8 cellular contexts compared by ENCODE assay signal in the genomic region with DNA sequence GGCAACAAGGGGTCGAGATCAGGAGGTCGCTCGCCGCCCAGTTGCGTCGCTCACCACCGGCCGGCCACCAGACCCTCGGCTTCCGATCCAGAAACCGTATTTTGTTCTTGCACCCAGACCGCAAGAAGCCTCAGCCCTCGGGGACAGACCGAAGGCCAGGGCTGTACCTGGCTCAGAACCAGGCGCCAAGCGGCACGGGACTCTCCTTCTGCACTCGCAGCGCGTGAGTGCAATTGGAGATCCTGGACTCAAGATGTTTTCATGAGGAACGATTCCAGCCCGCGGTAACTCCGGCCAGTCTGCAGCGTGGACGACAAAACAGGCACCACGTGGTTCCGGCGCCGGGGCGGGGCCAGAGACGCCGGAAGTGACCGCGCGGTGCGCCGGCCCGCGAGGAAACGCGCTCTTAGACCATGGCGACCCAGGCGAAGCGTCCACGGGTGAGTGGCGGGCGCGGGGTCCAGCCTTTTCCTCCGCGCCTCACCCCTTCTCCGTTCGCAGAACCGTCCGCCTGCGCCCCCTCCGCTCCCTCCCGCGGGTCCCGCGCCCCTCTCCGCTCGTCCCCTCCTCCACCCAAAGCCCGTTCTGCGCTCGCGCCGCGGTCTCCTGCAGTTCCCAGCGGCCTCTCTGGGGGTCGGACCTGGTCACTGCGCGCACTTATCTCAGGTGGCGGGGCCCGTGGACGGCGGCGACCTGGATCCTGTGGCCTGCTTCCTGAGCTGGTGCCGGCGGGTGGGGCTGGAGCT. TPM values are rescaled to one million over a fixed set of nuclear protein-coding genes. Genes with fewer than 3 reads are reported as not detected.
DNase-seq lines count a peak whose midpoint lies in the region; ATAC-seq and TF ChIP-seq lines count a peak whose summit lies in the region.

A gene with protein sequence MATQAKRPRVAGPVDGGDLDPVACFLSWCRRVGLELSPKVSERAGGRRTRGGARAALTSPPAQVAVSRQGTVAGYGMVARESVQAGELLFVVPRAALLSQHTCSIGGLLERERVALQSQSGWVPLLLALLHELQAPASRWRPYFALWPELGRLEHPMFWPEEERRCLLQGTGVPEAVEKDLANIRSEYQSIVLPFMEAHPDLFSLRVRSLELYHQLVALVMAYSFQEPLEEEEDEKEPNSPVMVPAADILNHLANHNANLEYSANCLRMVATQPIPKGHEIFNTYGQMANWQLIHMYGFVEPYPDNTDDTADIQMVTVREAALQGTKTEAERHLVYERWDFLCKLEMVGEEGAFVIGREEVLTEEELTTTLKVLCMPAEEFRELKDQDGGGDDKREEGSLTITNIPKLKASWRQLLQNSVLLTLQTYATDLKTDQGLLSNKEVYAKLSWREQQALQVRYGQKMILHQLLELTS (plus strand): TSS at position 393 of the 746 bp plus-strand sequence. CDS start 21 bp downstream, at position 414.

- TF ChIP-seq CTCF in BJ (IDR thresholded peaks at IDR 0.05; ENCODE audit: insufficient read depth, low read depth, low read length) (peak; percentile 28), endodermal cell (conservative IDR thresholded peaks at IDR 0.05) (peak; percentile 49)

- H3K27me3 Mint-ChIP-seq in activated CD8-positive, alpha-beta memory T cell treated with anti-CD3 and anti-CD28 coated beads, Interleukin-2, amount 10 ng/mL, durations not matched to agents 7 days and 5 days = no peaks in the 10 kb centered on the region
- H3K27me3 Mint-ChIP-seq in endodermal cell (ENCODE audit: insufficient read depth) = no peaks in the 10 kb centered on the region

- H3K9me3 Mint-ChIP-seq in activated CD8-positive, alpha-beta memory T cell treated with anti-CD3 and anti-CD28 coated beads, Interleukin-2, amount 10 ng/mL, durations not matched to agents 7 days and 5 days (ENCODE audit: low read depth) = no peaks in the 10 kb centered on the region
- H3K9me3 Mint-ChIP-seq in endodermal cell = no peaks in the 10 kb centered on the region

- H3K9me3 ChIP-seq in endodermal cell (ENCODE audit: control insufficient read depth, low read length) = no peaks in the 10 kb centered on the region

- H3K4me1 Mint-ChIP-seq in activated CD8-positive, alpha-beta memory T cell treated with anti-CD3 and anti-CD28 coated beads, Interleukin-2, amount 10 ng/mL, durations not matched to agents 7 days and 5 days = peaks cover 49% of the 10 kb centered on the region
- H3K4me1 Mint-ChIP-seq in endodermal cell = peaks cover 16% of the 10 kb centered on the region

- H3K4me3 Mint-ChIP-seq in activated CD8-positive, alpha-beta memory T cell treated with anti-CD3 and anti-CD28 coated beads, Interleukin-2, amount 10 ng/mL, durations not matched to agents 7 days and 5 days = peak within 1 kb of the TSS; percentile 86
- peak within 1 kb of the TSS; percentile 89 for H3K4me3 Mint-ChIP-seq in endodermal cell

- DNase-seq in BJ (ENCODE audit: low read depth) = peak; percentile 41
- DNase-seq in NCI-H82 treated with DMSO at 0.1 percent for 48 hours (lab: John Stamatoyannopoulos, UW; ENCODE audit: unreplicated experiment) = peak; percentile 66
- peak; percentile 83 for DNase-seq in activated CD8-positive, alpha-beta memory T cell treated with anti-CD3 and anti-CD28 coated beads, Interleukin-2, amount 10 ng/mL, durations not matched to agents 7 days and 5 days
- DNase-seq in endodermal cell = peak; percentile 95
- DNase-seq in mesenteric fat pad (ENCODE audit: low spot score) = peak; percentile 96
- DNase-seq in stimulated activated CD8-positive, alpha-beta memory T cell treated with anti-CD3 and anti-CD28 coated beads, Interleukin-15, amount 100 ng/mL, for 24 hours (ENCODE audit: low read depth) = peak; percentile 65

- peaks cover 28% of the 10 kb centered on the region for H3K36me3 Mint-ChIP-seq in activated CD8-positive, alpha-beta memory T cell treated with anti-CD3 and anti-CD28 coated beads, Interleukin-2, amount 10 ng/mL, durations not matched to agents 7 days and 5 days
- H3K36me3 Mint-ChIP-seq in endodermal cell (ENCODE audit: low read depth) = peaks cover 43% of the 10 kb centered on the region

- WGBS in endodermal cell (ENCODE audit: insufficient coverage in 1 of 2, insufficient read length in 1 of 2), 2 experiments = 1% methylated on average over 34 to 80 of the region's 80 CpGs

- CTCF ChIA-PET in BJ (lab: Yijun Ruan, JAX) = interaction anchor here (1.6 to 5.5 kb wide), 3 partner anchors 124 to 146 kb away, joined by 4 to 30 read pairs (median 8); no protein-coding TSS in a partner anchor
- CTCF ChIA-PET in activated CD8-positive, alpha-beta memory T cell treated with anti-CD3 and anti-CD28 coated beads, Interleukin-2, amount 10 ng/mL, durations not matched to agents 7 days and 5 days (lab: Charles Lee) = interaction anchor here (1.4 to 5.0 kb wide), 2 partner anchors 10 to 241 kb away, joined by 4 to 36 read pairs; no protein-coding TSS in a partner anchor

- peak within 1 kb of the TSS; percentile 56 for H3K4me3 ChIP-seq in BJ (ENCODE audit: low read depth, low read length)
- peak within 1 kb of the TSS; percentile 92 for H3K4me3 ChIP-seq in endodermal cell (ENCODE audit: low read length)

- ATAC-seq in HG03432 (IDR thresholded peaks at IDR 0.05; ENCODE audit: unreplicated experiment) = peak; percentile 82
- peak; percentile 84 for ATAC-seq in activated CD8-positive, alpha-beta memory T cell treated with anti-CD3 and anti-CD28 coated beads, Interleukin-2, amount 10 ng/mL, durations not matched to agents 7 days and 5 days

- H3K27ac ChIP-seq in endodermal cell (ENCODE audit: low read depth, low read length) = peak within 1 kb of the TSS; percentile 72

- H3K36me3 ChIP-seq in BJ (ENCODE audit: control insufficient read depth, insufficient read depth, low read length) = peaks cover 12% of the 10 kb centered on the region
- peaks cover 53% of the 10 kb centered on the region for H3K36me3 ChIP-seq in endodermal cell (ENCODE audit: control insufficient read depth, insufficient read depth, low read length)

- POLR2A ChIA-PET in BJ (lab: Charles Lee) = interaction anchor here (0.6 kb wide), 2 partner anchors 134 to 699 kb away, joined by 3 to 7 read pairs; no protein-coding TSS in a partner anchor

- H3K4me1 ChIP-seq in endodermal cell (ENCODE audit: control insufficient read depth, insufficient read depth, low read length) = peaks cover 5% of the 10 kb centered on the region

- H3K9ac ChIP-seq in endodermal cell (ENCODE audit: extremely low read depth, low read length, poor library complexity, severe bottlenecking) = peak within 1 kb of the TSS; percentile 82

- H3K27me3 ChIP-seq in BJ (ENCODE audit: control insufficient read depth, insufficient read depth, low read length) = no peaks in the 10 kb centered on the region
- H3K27me3 ChIP-seq in endodermal cell (ENCODE audit: control insufficient read depth, insufficient read depth, low read length, poor library complexity, severe bottlenecking) = no peaks in the 10 kb centered on the region

- TF ChIP-seq POLR2A in GM19193 (IDR thresholded peaks at IDR 0.05; ENCODE audit: extremely low read depth, insufficient read depth, insufficient read length) = peak; percentile 66

- peak within 1 kb of the TSS; percentile 85 for H3K27ac Mint-ChIP-seq in activated CD8-positive, alpha-beta memory T cell treated with anti-CD3 and anti-CD28 coated beads, Interleukin-2, amount 10 ng/mL, durations not matched to agents 7 days and 5 days
- H3K27ac Mint-ChIP-seq in endodermal cell = peak within 1 kb of the TSS; percentile 98

RNA-seq across cellular contexts. Expression of the gene that starts here (rescaled TPM):
- 7.4 and 8.2 TPM in 2 replicates for polyA plus RNA-seq in BJ (2011; rRNA removed)
- polyA minus RNA-seq in BJ (2011; rRNA and poly(A)+ RNA removed) = 4.4 and 5.3 TPM in 2 replicates
- total RNA-seq in activated CD8-positive, alpha-beta memory T cell treated with anti-CD3 and anti-CD28 coated beads, Interleukin-2, amount 10 ng/mL, durations not matched to agents 7 days and 5 days = 10 to 100 TPM; 12.6 to 17.8 TPM
- total RNA-seq in endodermal cell (10 to 100 TPM; 37.2 to 42.3 TPM), mesenteric fat pad (12.3 TPM)
- 26.0 TPM for polyA plus RNA-seq in endodermal cell (2013, experiment 1 of 2)
- 21.5 TPM for polyA plus RNA-seq in endodermal cell (2013, experiment 2 of 2)

Comparison
In these comparisons a context has a peak if more than half of its experiments do, and no peak if none do; other contexts are left out.
1. Peak in every context shown above with its lines: DNase-seq, ATAC-seq, H3K4me3 ChIP-seq and H3K27ac ChIP-seq.
2. DNase-seq: peak in every context shown above with its lines; median percentile 96 in mesenteric fat pad; 95 in endodermal cell; 83 in activated CD8-positive, alpha-beta memory T cell treated with anti-CD3 and anti-CD28 coated beads, Interleukin-2, amount 10 ng/mL, durations not matched to agents 7 days and 5 days; 66 in NCI-H82 treated with DMSO at 0.1 percent for 48 hours; 65 in stimulated activated CD8-positive, alpha-beta memory T cell treated with anti-CD3 and anti-CD28 coated beads, Interleukin-15, amount 100 ng/mL, for 24 hours; 41 in BJ.